In genomic region chr1:169739980-169740379, GRCh38 we compare ENCODE assay signal across 21 cellular contexts. TPM values are rescaled to one million over a fixed set of nuclear protein-coding genes. Genes with fewer than 3 reads are reported as not detected.
"Had no signal": no experiment of that assay in that cellular context is flagged by ENCODE, and none has a peak within 500 bp of the region (broad histone marks: within the 10 kb centered on the region; RNA-seq: fewer than 3 reads in every experiment).

No MANE protein-coding gene starts in this region.

- H3K36me3 ChIP-seq: esophagus squamous epithelium, gastrocnemius medialis, neural progenitor cell, pancreas, sigmoid colon, uterus had no signal

- H3K4me1 Mint-ChIP-seq: activated B cell treated with CpG ODN at 0.5 μM for 24 hours; activated T-helper 17 cell treated with anti-CD3 and anti-CD28 coated beads, Interleukin-2, amount 50 U/mL, for 72 hours; brain; T-helper 17 cell had no signal

- H3K4me1 ChIP-seq: esophagus squamous epithelium, gastrocnemius medialis, neural progenitor cell, pancreas, sigmoid colon, uterus had no signal

- H3K27ac ChIP-seq: esophagus squamous epithelium, gastrocnemius medialis, neural progenitor cell, pancreas, sigmoid colon had no signal

- H3K27ac Mint-ChIP-seq: activated B cell treated with CpG ODN at 0.5 μM for 24 hours; activated naive CD4-positive, alpha-beta T cell treated with anti-CD3 and anti-CD28 coated beads for 36 hours; activated T-helper 17 cell treated with anti-CD3 and anti-CD28 coated beads, Interleukin-2, amount 50 U/mL, for 72 hours; brain; neural progenitor cell; stimulated activated naive CD8-positive, alpha-beta T cell treated with anti-CD3 and anti-CD28 coated beads, Interleukin-15, Interleukin-2, amounts not matched to agents 100 ng/mL and 50 ng/mL, for 24 hours; T-helper 17 cell had no signal

- H3K4me3 Mint-ChIP-seq: activated B cell treated with CpG ODN at 0.5 μM for 24 hours; activated naive CD4-positive, alpha-beta T cell treated with anti-CD3 and anti-CD28 coated beads for 36 hours; activated T-helper 17 cell treated with anti-CD3 and anti-CD28 coated beads, Interleukin-2, amount 50 U/mL, for 72 hours; brain; neural progenitor cell; stimulated activated naive CD8-positive, alpha-beta T cell treated with anti-CD3 and anti-CD28 coated beads, Interleukin-15, Interleukin-2, amounts not matched to agents 100 ng/mL and 50 ng/mL, for 24 hours; T-helper 17 cell had no signal

- DNase-seq: activated B cell treated with CpG ODN at 0.5 μM for 24 hours; activated CD4-positive, alpha-beta T cell treated with anti-CD3 and anti-CD28 coated beads, Interleukin-2, amount 50 U/mL, for 1 hour; activated naive CD4-positive, alpha-beta T cell treated with anti-CD3 and anti-CD28 coated beads for 36 hours; activated T-cell treated with anti-CD3 and anti-CD28 coated beads for 4 hours; esophagus squamous epithelium; gastrocnemius medialis; hippocampal formation; midbrain; pancreas; SHP77; sigmoid colon; stimulated activated CD4-positive, alpha-beta T cell treated with anti-CD3 and anti-CD28 coated beads, Interleukin-12 subunit alpha, Interleukin-12 subunit beta, amount 100 ng/mL, for 4 hours; stimulated activated CD4-positive, alpha-beta T cell treated with anti-CD3 and anti-CD28 coated beads, Interleukin-2, amount 100 ng/mL, for 48 hours; T-helper 17 cell; uterus had no signal

- H3K4me3 ChIP-seq: esophagus squamous epithelium, gastrocnemius medialis, neural progenitor cell, pancreas, sigmoid colon, uterus had no signal

- H3K27me3 ChIP-seq: gastrocnemius medialis, neural progenitor cell, pancreas, uterus had no signal

- H3K9me3 Mint-ChIP-seq: activated B cell treated with CpG ODN at 0.5 μM for 24 hours; activated T-helper 17 cell treated with anti-CD3 and anti-CD28 coated beads, Interleukin-2, amount 50 U/mL, for 72 hours; brain; neural progenitor cell; stimulated activated naive CD8-positive, alpha-beta T cell treated with anti-CD3 and anti-CD28 coated beads, Interleukin-15, Interleukin-2, amounts not matched to agents 100 ng/mL and 50 ng/mL, for 24 hours had no signal

- H3K9me3 ChIP-seq: esophagus squamous epithelium, gastrocnemius medialis, pancreas, sigmoid colon, uterus had no signal

- H3K36me3 Mint-ChIP-seq: brain, neural progenitor cell had no signal

- ATAC-seq: activated T-helper 17 cell treated with anti-CD3 and anti-CD28 coated beads, Interleukin-2, amount 50 U/mL, for 72 hours; gastrocnemius medialis; pancreas; T-helper 17 cell had no signal

RNA-seq across cellular contexts. Expression of gene SELE, which starts 6.1 kb away (rescaled TPM):
- total RNA-seq: activated B cell treated with CpG ODN at 0.5 μM for 24 hours; activated CD8-positive, alpha-beta memory T cell treated with anti-CD3 and anti-CD28 coated beads for 36 hours; activated naive CD4-positive, alpha-beta T cell treated with anti-CD3 and anti-CD28 coated beads for 36 hours; activated T-helper 17 cell treated with anti-CD3 and anti-CD28 coated beads, Interleukin-2, amount 50 U/mL, for 72 hours; chondrocyte; T-helper 17 cell had no signal

RNA-seq across cellular contexts. Expression of gene SELL, which starts 28.6 kb away (rescaled TPM):
- total RNA-seq: chondrocyte had no signal
